1 cellular context compared by ENCODE assay signal in the genomic region with DNA sequence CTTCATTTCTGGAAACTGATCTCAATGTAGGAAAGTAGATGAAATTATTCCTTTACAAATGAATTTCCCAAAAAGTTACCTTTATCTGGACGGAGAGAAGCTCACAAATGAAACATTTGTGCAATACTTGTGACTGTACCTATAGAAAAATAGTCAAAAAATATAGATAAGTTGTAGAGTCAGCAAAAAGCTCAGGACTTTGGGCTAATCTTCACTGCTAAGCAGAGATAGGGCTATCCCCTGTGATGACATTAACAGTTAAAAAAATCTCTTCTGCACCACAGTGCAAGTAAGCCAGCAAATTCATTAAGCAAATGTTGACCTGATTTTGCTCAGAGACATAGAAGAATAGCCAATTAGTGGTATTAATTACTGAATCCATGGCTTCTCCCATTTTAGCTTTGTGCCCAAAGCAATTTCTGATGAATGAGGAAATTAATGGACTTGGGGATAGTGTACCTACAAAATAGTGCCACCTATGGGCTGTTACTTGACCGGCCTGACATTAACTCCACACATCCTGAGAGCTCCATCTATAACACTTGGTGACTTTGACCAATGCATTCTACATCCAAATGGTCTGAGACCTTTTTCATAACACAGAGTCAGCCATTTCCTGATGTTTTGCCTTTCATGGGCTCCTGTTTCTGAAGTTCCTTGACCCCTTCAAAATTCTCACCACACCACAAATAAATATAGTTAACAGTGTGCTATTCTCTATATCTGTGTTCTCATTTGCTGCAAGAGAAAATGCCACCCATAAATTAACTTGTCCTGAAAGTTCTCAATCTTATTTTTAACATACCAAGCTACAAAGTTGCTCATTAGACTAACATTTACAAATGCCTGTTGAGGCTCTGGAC.
TF ChIP-seq lines count a peak whose summit lies in the region.

No MANE protein-coding gene starts in this region.

TF ChIP-seq in H1, 55 proteins besides CTCF, POLR2A, EP300 and RAD21:
- no peak for TF ChIP-seq RBBP5 (IDR thresholded peaks at IDR 0.05; ENCODE audit: borderline replicate concordance, low read depth, low read length)
- TF ChIP-seq GABPA (IDR thresholded peaks at IDR 0.05; ENCODE audit: borderline replicate concordance, insufficient read depth, low read length) = no peak
- TF ChIP-seq BRCA1 (IDR thresholded peaks at IDR 0.05; ENCODE audit: low read depth, low read length) = no peak
- TF ChIP-seq SP1 (IDR thresholded peaks at IDR 0.05; ENCODE audit: low read depth, low read length) = no peak
- TF ChIP-seq TAF1 (IDR thresholded peaks at IDR 0.05; ENCODE audit: low read depth, low read length) = no peak
- TF ChIP-seq, protein P1, sequence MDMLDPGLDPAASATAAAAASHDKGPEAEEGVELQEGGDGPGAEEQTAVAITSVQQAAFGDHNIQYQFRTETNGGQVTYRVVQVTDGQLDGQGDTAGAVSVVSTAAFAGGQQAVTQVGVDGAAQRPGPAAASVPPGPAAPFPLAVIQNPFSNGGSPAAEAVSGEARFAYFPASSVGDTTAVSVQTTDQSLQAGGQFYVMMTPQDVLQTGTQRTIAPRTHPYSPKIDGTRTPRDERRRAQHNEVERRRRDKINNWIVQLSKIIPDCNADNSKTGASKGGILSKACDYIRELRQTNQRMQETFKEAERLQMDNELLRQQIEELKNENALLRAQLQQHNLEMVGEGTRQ (IDR thresholded peaks at IDR 0.05; ENCODE audit: low read length) = no peak
- no peak for TF ChIP-seq BACH1 (IDR thresholded peaks at IDR 0.05; ENCODE audit: low read length)
- no peak for TF ChIP-seq SP4 (IDR thresholded peaks at IDR 0.05; ENCODE audit: low read length)
- no peak for TF ChIP-seq SIX5 (IDR thresholded peaks at IDR 0.05; ENCODE audit: low read depth, low read length)
- TF ChIP-seq HDAC6 (IDR thresholded peaks at IDR 0.05; ENCODE audit: low read depth, low read length) = no peak
- TF ChIP-seq SP2 (IDR thresholded peaks at IDR 0.05; ENCODE audit: low read length) = no peak
- no peak for TF ChIP-seq POU5F1 (IDR thresholded peaks at IDR 0.05; ENCODE audit: low read depth, low read length)
- TF ChIP-seq HDAC2 (IDR thresholded peaks at IDR 0.05; ENCODE audit: borderline replicate concordance in 1 of 2, low read depth in 2 of 2, low read length in 2 of 2) = no peak
- TF ChIP-seq ASH2L (IDR thresholded peaks at IDR 0.05; ENCODE audit: low read length) = no peak
- no peak for TF ChIP-seq TBP (IDR thresholded peaks at IDR 0.05; ENCODE audit: low read depth, low read length)
- no peak for TF ChIP-seq SUZ12 (IDR thresholded peaks at IDR 0.05; ENCODE audit: low read length)
- no peak for TF ChIP-seq RNF2 (IDR thresholded peaks at IDR 0.05; ENCODE audit: borderline replicate concordance, low read depth, low read length, missing control alignments, poor library complexity, severe bottlenecking)
- TF ChIP-seq CBX5 (IDR thresholded peaks at IDR 0.05; ENCODE audit: low read depth, low read length) = no peak
- no peak for TF ChIP-seq CTBP2 (IDR thresholded peaks at IDR 0.05; ENCODE audit: borderline replicate concordance, insufficient read depth, insufficient read length, low read length)
